In genomic region chr11:64714664-64715063, GRCh38 we compare ENCODE assay signal across 1 cellular context.
TF ChIP-seq lines count a peak whose summit lies in the region.

No MANE protein-coding gene starts in this region.

TF ChIP-seq in GM12878, 131 proteins besides CTCF, POLR2A, EP300 and RAD21:
- TF ChIP-seq ATF2 (IDR thresholded peaks at IDR 0.05; ENCODE audit: low read length): no peak
- no peak for TF ChIP-seq MTA2 (IDR thresholded peaks at IDR 0.05; ENCODE audit: low read depth)
- TF ChIP-seq ZZZ3 (IDR thresholded peaks at IDR 0.05; ENCODE audit: control insufficient read depth, insufficient read length, low read depth): no peak
- TF ChIP-seq FOS (IDR thresholded peaks at IDR 0.05; ENCODE audit: borderline replicate concordance, extremely low read depth, insufficient read length): no peak
- TF ChIP-seq NFXL1 (IDR thresholded peaks at IDR 0.05; ENCODE audit: borderline replicate concordance): no peak
- no peak for TF ChIP-seq SMARCA5 (IDR thresholded peaks at IDR 0.05)
- no peak for TF ChIP-seq BCLAF1 (IDR thresholded peaks at IDR 0.05)
- no peak for TF ChIP-seq IKZF1 (conservative IDR thresholded peaks at IDR 0.05)
- TF ChIP-seq CBX3 (IDR thresholded peaks at IDR 0.05; ENCODE audit: borderline replicate concordance, low read depth): no peak
- no peak for TF ChIP-seq HDGF (IDR thresholded peaks at IDR 0.05)
- no peak for TF ChIP-seq WRNIP1 (IDR thresholded peaks at IDR 0.05; ENCODE audit: borderline replicate concordance, low read depth, low read length)
- no peak for TF ChIP-seq SUZ12 (IDR thresholded peaks at IDR 0.05; ENCODE audit: unreplicated experiment)
- no peak for TF ChIP-seq ASH2L (IDR thresholded peaks at IDR 0.05; ENCODE audit: borderline replicate concordance, low read depth)
- TF ChIP-seq YBX1 (IDR thresholded peaks at IDR 0.05): no peak
- no peak for TF ChIP-seq SREBF2 (IDR thresholded peaks at IDR 0.05; ENCODE audit: low read length)
- no peak for TF ChIP-seq TCF7 (IDR thresholded peaks at IDR 0.05; ENCODE audit: borderline replicate concordance)
- no peak for TF ChIP-seq SIX5 (IDR thresholded peaks at IDR 0.05; ENCODE audit: low read depth, low read length, severe bottlenecking)
- no peak for TF ChIP-seq MTA3 (IDR thresholded peaks at IDR 0.05; ENCODE audit: borderline replicate concordance, low read length)
